In the genomic region with DNA sequence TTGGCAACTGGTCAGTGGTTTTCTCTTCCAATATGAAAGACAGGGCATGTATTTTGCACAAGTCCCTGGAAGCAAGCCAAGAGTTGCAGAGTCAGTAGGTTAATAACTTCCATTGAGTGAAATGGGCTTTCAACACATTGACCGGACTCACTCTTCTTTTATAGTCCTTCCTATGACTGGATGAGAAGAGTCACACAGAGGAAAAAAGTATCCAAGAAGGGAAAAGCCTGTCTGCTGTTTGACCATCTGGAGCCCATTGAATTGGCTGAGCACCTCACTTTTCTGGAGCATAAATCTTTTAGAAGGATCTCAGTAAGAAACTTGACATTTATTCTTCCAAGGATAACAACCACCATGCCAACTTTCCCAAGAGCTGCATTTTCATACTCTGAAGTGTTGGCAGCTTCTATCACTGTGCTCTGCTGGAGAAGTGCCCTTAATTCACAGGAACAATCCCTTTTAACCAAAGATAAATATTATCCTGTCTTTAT, we compare ENCODE assay signal across 13 cellular contexts. TPM values are rescaled to one million over a fixed set of nuclear protein-coding genes. Genes with fewer than 3 reads are reported as not detected.
DNase-seq lines count a peak whose midpoint lies in the region; ATAC-seq, FAIRE-seq and TF ChIP-seq lines count a peak whose summit lies in the region.
"Had no signal": no experiment of that assay in that cellular context is flagged by ENCODE, and none has a peak within 500 bp of the region (broad histone marks: within the 10 kb centered on the region; RNA-seq: fewer than 3 reads in every experiment).

No MANE protein-coding gene starts in this region.

- no peaks in the 10 kb centered on the region for H3K27me3 ChIP-seq in fibroblast of lung (ENCODE audit: control insufficient read depth, insufficient read depth, low read length)
- H3K27me3 ChIP-seq: gastrocnemius medialis, thyroid gland had no signal

- H3K9me3 ChIP-seq in fibroblast of lung (ENCODE audit: control insufficient read depth, insufficient read depth, low read depth, low read length), result no peaks in the 10 kb centered on the region
- H3K9me3 ChIP-seq: gastrocnemius medialis, thyroid gland had no signal

- ATAC-seq in GM19351 (IDR thresholded peaks at IDR 0.05; ENCODE audit: unreplicated experiment), result no peak
- ATAC-seq: activated T-helper 17 cell treated with anti-CD3 and anti-CD28 coated beads, Interleukin-2, amount 50 U/mL, for 72 hours had no signal

- H3K4me2 ChIP-seq in fibroblast of lung (ENCODE audit: extremely low read depth, insufficient read depth, low read length), result no peak overlapping the region

- DNase-seq in AG08395 (ENCODE audit: low spot score) (peak; percentile 60), NCI-H2227 (lab: John Stamatoyannopoulos, UW; ENCODE audit: unreplicated experiment) (peak; percentile 54), fibroblast of lung (ENCODE audit: low read depth in 2 of 2) (peak; percentile 72 to 88), middle frontal gyrus (ENCODE audit: extremely low spot score, low spot score) (peak; percentile 62), H54 (ENCODE audit: insufficient read length, low spot score) (no peak), NCI-H1694 (lab: John Stamatoyannopoulos, UW) (no peak)
- DNase-seq in activated CD8-positive, alpha-beta memory T cell treated with anti-CD3 and anti-CD28 coated beads, Interleukin-2, amount 50 U/mL, for 48 hours, result no peak
- DNase-seq: activated CD4-positive, alpha-beta T cell treated with anti-CD3 and anti-CD28 coated beads, Interleukin-2, amount 10 ng/mL, durations not matched to agents 24 days and 14 days; gastrocnemius medialis; SW 1271 had no signal

- no peaks in the 10 kb centered on the region for H3K4me1 ChIP-seq in fibroblast of lung (ENCODE audit: control insufficient read depth, extremely low read depth, insufficient read depth, low read length)

- no peak overlapping the region for H3K9ac ChIP-seq in fibroblast of lung (ENCODE audit: insufficient read depth, low read length)

- H2AFZ ChIP-seq in fibroblast of lung (ENCODE audit: low read length), result no peak overlapping the region

- H4K20me1 ChIP-seq in fibroblast of lung (ENCODE audit: control insufficient read depth, extremely low read depth, insufficient read depth, low read length), result no peaks in the 10 kb centered on the region

- no peak overlapping the region for H3K4me3 ChIP-seq in fibroblast of lung (replicated peaks in 1 of 4; ENCODE audit: control extremely low read depth in 1 of 4, insufficient read depth in 1 of 4, low read depth in 3 of 4, low read length in 4 of 4)
- H3K4me3 ChIP-seq: gastrocnemius medialis, thyroid gland had no signal

- FAIRE-seq in H54 (lab: Jason Lieb, UNC), result no peak

- no peak for TF ChIP-seq POLR2A in H54 (IDR thresholded peaks at IDR 0.05; ENCODE audit: low read depth, low read length)

- H3K36me3 ChIP-seq in fibroblast of lung (ENCODE audit: control insufficient read depth, insufficient read depth, low read length), result no peaks in the 10 kb centered on the region
- H3K36me3 ChIP-seq: thyroid gland had no signal

- TF ChIP-seq CTCF in fibroblast of lung (conservative IDR thresholded peaks at IDR 0.05 in 1 of 2, IDR thresholded peaks at IDR 0.05 in 1 of 2; ENCODE audit: low read depth in 1 of 2, low read length in 2 of 2), result no peak

- H3K27ac ChIP-seq in fibroblast of lung (ENCODE audit: insufficient read depth, low read length), result no peak overlapping the region
- H3K27ac ChIP-seq: thyroid gland had no signal

- H3K79me2 ChIP-seq in fibroblast of lung (ENCODE audit: control insufficient read depth, insufficient read depth, low read length), result no peaks in the 10 kb centered on the region

RNA-seq across cellular contexts. Expression of gene RASGRP3, which starts 45.4 kb away (rescaled TPM):
- 0.26 and 0.50 TPM in 2 replicates for total RNA-seq in fibroblast of lung
- 2.2 and 6.1 TPM in 2 replicates for polyA plus RNA-seq in fibroblast of lung
- 2.0 and 2.3 TPM in 2 replicates for polyA plus RNA-seq in fibroblast of lung (2012)
- polyA minus RNA-seq in fibroblast of lung (ENCODE audit: low replicate concordance), result 2.0 and 12.6 TPM in 2 replicates

Comparison
In these comparisons a context has a peak if more than half of its experiments do, and no peak if none do; other contexts are left out.
1. DNase-seq: peak in AG08395 (single experiment), NCI-H2227 (single experiment), fibroblast of lung (2 of 2) and middle frontal gyrus (single experiment); none in H54 (single experiment), NCI-H1694 (single experiment) and activated CD8-positive, alpha-beta memory T cell treated with anti-CD3 and anti-CD28 coated beads, Interleukin-2, amount 50 U/mL, for 48 hours (single experiment).